In the genomic region with DNA sequence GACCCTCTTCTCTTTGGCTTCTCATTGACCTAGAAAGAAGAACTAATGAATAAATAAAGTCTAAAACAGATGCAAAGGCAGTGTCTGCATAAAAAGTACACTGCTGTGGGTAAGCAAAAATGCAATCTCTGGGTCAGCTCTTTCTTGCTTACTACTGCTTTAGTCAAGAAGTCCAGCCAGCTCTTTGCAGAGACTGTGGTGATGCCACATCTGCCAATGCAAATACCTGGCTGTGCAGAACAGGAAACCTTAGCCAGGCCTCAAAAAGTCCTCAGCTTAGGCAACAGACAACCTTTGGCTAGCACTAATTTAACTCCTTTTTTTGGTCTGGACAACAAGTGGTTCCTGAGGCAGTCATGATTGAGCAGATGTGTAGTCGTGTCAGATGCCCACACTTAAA, we compare ENCODE assay signal across 22 cellular contexts.
"Had no signal": no experiment of that assay in that cellular context is flagged by ENCODE, and none has a peak within 500 bp of the region (broad histone marks: within the 10 kb centered on the region; RNA-seq: fewer than 3 reads in every experiment).

No MANE protein-coding gene starts in this region.

- H3K27me3 ChIP-seq: esophagus muscularis mucosa, gastroesophageal sphincter, ovary, right atrium auricular region had no signal

- H3K4me1 Mint-ChIP-seq: immature natural killer cell, memory B cell, mesothelial cell of epicardium, natural killer cell had no signal

- ATAC-seq: gastroesophageal sphincter, lower lobe of right lung, natural killer cell had no signal

- H3K36me3 Mint-ChIP-seq: immature natural killer cell, memory B cell, mesothelial cell of epicardium had no signal

- H3K36me3 ChIP-seq: esophagus muscularis mucosa, gastroesophageal sphincter, left ventricle myocardium inferior, lower lobe of right lung, ovary, right atrium auricular region had no signal

- H3K4me3 ChIP-seq: dorsolateral prefrontal cortex, esophagus muscularis mucosa, gastroesophageal sphincter, left ventricle myocardium inferior, lower lobe of right lung, ovary, right atrium auricular region had no signal

- H3K27ac ChIP-seq: dorsolateral prefrontal cortex, esophagus muscularis mucosa, gastroesophageal sphincter, left ventricle myocardium inferior, lower lobe of right lung, ovary, right atrium auricular region had no signal

- H3K27me3 Mint-ChIP-seq: memory B cell had no signal

- H3K4me3 Mint-ChIP-seq: immature natural killer cell, memory B cell, mesothelial cell of epicardium, natural killer cell, neural crest cell had no signal

- H3K27ac Mint-ChIP-seq: immature natural killer cell, memory B cell, mesothelial cell of epicardium, natural killer cell had no signal

- DNase-seq: cortex of kidney; dorsolateral prefrontal cortex; effector CD8-positive, alpha-beta T cell; foreskin fibroblast; glutamatergic neuron; immature natural killer cell; left ventricle myocardium inferior; lower lobe of right lung; natural killer cell; ovary; small intestine; stimulated activated CD4-positive, alpha-beta T cell treated with anti-CD3 and anti-CD28 coated beads, Interleukin-12 subunit alpha, Interleukin-12 subunit beta, amount 100 ng/mL, for 4 hours; stimulated activated CD4-positive, alpha-beta T cell treated with anti-CD3 and anti-CD28 coated beads, Interleukin-2, amount 100 ng/mL, for 48 hours; stimulated activated naive CD4-positive, alpha-beta T cell treated with Interleukin-2 at 50 U/mL for 16 hours; trophoblast cell had no signal

- H3K4me1 ChIP-seq: esophagus muscularis mucosa, gastroesophageal sphincter, left ventricle myocardium inferior, lower lobe of right lung, right atrium auricular region had no signal

- H3K9me3 Mint-ChIP-seq: mesothelial cell of epicardium had no signal

- FAIRE-seq: keratinocyte, small intestine had no signal

- H3K9me3 ChIP-seq: esophagus muscularis mucosa, gastroesophageal sphincter, left ventricle myocardium inferior, lower lobe of right lung, ovary, right atrium auricular region had no signal
